Comparison of ENCODE assay signal across 9 cellular contexts in genomic region chr12:16884819-16885218, GRCh38.
"Had no signal": no experiment of that assay in that cellular context is flagged by ENCODE, and none has a peak within 500 bp of the region (broad histone marks: within the 10 kb centered on the region; RNA-seq: fewer than 3 reads in every experiment).

No MANE protein-coding gene starts in this region.

- H3K4me2 ChIP-seq: GM23338 had no signal

- H3K36me3 ChIP-seq: HAP-1 had no signal

- H3K9me3 ChIP-seq: HAP-1 had no signal

- H3K4me1 ChIP-seq: HAP-1 had no signal

- H3K4me3 ChIP-seq: GM23338, HAP-1, K562 had no signal

- ATAC-seq: GM23338, HCT116, K562 had no signal

- FAIRE-seq: K562 had no signal

- H3K27ac ChIP-seq: HL-60 had no signal

- H2AFZ ChIP-seq: GM23338 had no signal

- DNase-seq: H7, HFFc6, IMR-90, KG1 had no signal
